ENCODE assay signal across 8 cellular contexts in the genomic region with DNA sequence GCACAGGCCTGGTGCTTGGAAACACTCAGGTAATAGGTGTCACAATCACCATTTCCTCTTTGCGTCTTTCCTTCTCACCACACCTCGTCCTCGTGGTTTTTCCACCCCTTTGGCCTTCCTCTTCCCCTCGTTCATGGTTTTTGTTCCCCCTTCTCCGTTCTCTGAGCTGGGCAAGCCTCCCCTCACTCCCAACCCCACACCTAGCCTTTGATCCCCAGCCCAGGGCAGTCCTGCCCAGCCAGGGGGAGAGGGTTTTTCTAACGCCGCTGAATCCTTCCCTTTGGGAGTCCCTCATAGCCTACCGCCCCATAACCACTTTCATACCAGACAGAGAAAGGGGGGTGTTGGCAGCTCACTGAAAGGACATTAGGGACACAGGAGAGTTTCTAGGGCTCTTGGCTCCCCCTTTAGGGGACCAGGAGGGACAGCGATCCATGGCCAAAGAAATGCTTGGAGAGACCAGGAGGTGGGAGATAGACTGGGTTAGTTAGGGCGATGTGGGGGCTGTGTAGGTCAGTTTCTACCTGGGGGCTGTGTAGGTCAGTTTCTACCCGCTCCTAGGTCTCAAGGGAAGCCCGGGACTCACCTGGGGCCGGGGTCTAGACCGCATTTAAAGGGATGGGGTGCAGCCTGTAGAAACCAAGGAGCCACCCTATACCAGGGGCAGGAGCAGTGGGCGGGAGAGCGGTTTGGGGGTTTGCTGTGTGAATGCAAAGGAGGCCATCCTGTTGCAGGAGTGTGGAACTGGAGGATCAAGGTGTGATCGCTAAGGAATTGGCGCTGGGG. TPM values are rescaled to one million over a fixed set of nuclear protein-coding genes. Genes with fewer than 3 reads are reported as not detected.
DNase-seq lines count a peak whose midpoint lies in the region; ATAC-seq and TF ChIP-seq lines count a peak whose summit lies in the region.

No MANE protein-coding gene starts in this region.

- peaks cover 2% of the 10 kb centered on the region for H3K36me3 Mint-ChIP-seq in activated CD4-positive, alpha-beta T cell treated with anti-CD3 and anti-CD28 coated beads, Interleukin-2, amount 10 ng/mL, durations not matched to agents 24 days and 14 days (ENCODE audit: low read depth)

- WGBS in esophagus squamous epithelium, 2 donors, result 11 to 13% methylated on average over 13 to 14 of the region's 18 CpGs
- WGBS in ovary, 3 donors, result 8 to 13% (median 12%) methylated on average over 18 of the region's 18 CpGs

- peak overlapping the region; percentile 80 to 95 (median 90) for H3K27ac ChIP-seq in esophagus squamous epithelium
- H3K27ac ChIP-seq in ovary, result peak overlapping the region; percentile 80 to 89

- peak overlapping the region; percentile 65 to 94 (median 74) for H3K4me3 ChIP-seq in esophagus squamous epithelium
- peak overlapping the region; percentile 84 for H3K4me3 ChIP-seq in ovary

- peaks cover 17% of the 10 kb centered on the region for H3K4me1 Mint-ChIP-seq in activated CD4-positive, alpha-beta T cell treated with anti-CD3 and anti-CD28 coated beads, Interleukin-2, amount 10 ng/mL, durations not matched to agents 24 days and 14 days

- H3K36me3 ChIP-seq in esophagus squamous epithelium (peaks cover 21 to 34% (median 25%) of the 10 kb centered on the region in 3 donors), ovary (no peaks in the 10 kb centered on the region)

- H3K4me3 Mint-ChIP-seq in activated CD4-positive, alpha-beta T cell treated with anti-CD3 and anti-CD28 coated beads, Interleukin-2, amount 10 ng/mL, durations not matched to agents 24 days and 14 days, result peak overlapping the region; percentile 70

- peaks cover 44% of the 10 kb centered on the region for H3K27me3 Mint-ChIP-seq in activated CD4-positive, alpha-beta T cell treated with anti-CD3 and anti-CD28 coated beads, Interleukin-2, amount 10 ng/mL, durations not matched to agents 24 days and 14 days

- no peaks in the 10 kb centered on the region for H3K9me3 Mint-ChIP-seq in activated CD4-positive, alpha-beta T cell treated with anti-CD3 and anti-CD28 coated beads, Interleukin-2, amount 10 ng/mL, durations not matched to agents 24 days and 14 days

- H3K27me3 ChIP-seq in esophagus squamous epithelium (peaks cover 0 to 25% (median 0%) of the 10 kb centered on the region in 4 donors), ovary (no peaks in the 10 kb centered on the region)

- no peak for ATAC-seq in HG03280 (IDR thresholded peaks at IDR 0.05; ENCODE audit: unreplicated experiment)
- no peak for ATAC-seq in GM19023 (IDR thresholded peaks at IDR 0.05; ENCODE audit: unreplicated experiment)

- TF ChIP-seq POLR2A in esophagus squamous epithelium (IDR thresholded peaks at IDR 0.05) (no peak), ovary (IDR thresholded peaks at IDR 0.05) (no peak)

- peaks cover 21 to 46% (median 24%) of the 10 kb centered on the region in 3 donors for H3K4me1 ChIP-seq in esophagus squamous epithelium
- peaks cover 14% of the 10 kb centered on the region for H3K4me1 ChIP-seq in ovary (ENCODE audit: insufficient read depth)

- intact Hi-C loops in activated CD4-positive, alpha-beta T cell treated with anti-CD3 and anti-CD28 coated beads, Interleukin-2, amount 10 ng/mL, durations not matched to agents 24 days and 14 days (cut with micrococcal nuclease), result no loop called here
- intact Hi-C loops in esophagus squamous epithelium (cut with DNase I) (no loop called here), ovary (cut with DNase I) (no loop called here)

- H3K9me3 ChIP-seq in esophagus squamous epithelium (no peaks in the 10 kb centered on the region), ovary (no peaks in the 10 kb centered on the region)

- H3K27ac Mint-ChIP-seq in activated CD4-positive, alpha-beta T cell treated with anti-CD3 and anti-CD28 coated beads, Interleukin-2, amount 10 ng/mL, durations not matched to agents 24 days and 14 days, result no peak overlapping the region

- TF ChIP-seq CTCF in esophagus squamous epithelium (IDR thresholded peaks at IDR 0.05) (peak in 1 of 6 experiments; percentile 6), ovary (IDR thresholded peaks at IDR 0.05) (peak in 1 of 3 donors; percentile 23)

- DNase-seq in activated CD4-positive, alpha-beta T cell treated with anti-CD3 and anti-CD28 coated beads, Interleukin-2, amount 10 ng/mL, durations not matched to agents 24 days and 14 days, result no peak
- no peak for DNase-seq in activated CD4-positive, alpha-beta T cell treated with anti-CD3 and anti-CD28 coated beads for 48 hours
- DNase-seq in RPMI8226 (peak; percentile 63), esophagus squamous epithelium (lab: John Stamatoyannopoulos, UW) (no peak), ovary (peak in 2 of 5 donors; percentile 41 to 44), T-helper 9 cell (no peak)

- TF ChIP-seq EP300 in ovary (IDR thresholded peaks at IDR 0.05), result no peak

RNA-seq across cellular contexts. Expression of gene EPHB4, which starts 1.4 kb away (rescaled TPM):
- 2.7 and 3.0 TPM in 2 replicates for total RNA-seq in activated CD4-positive, alpha-beta T cell treated with anti-CD3 and anti-CD28 coated beads, Interleukin-2, amount 10 ng/mL, durations not matched to agents 24 days and 14 days
- 10 to 100 TPM; 29.1 to 55.0 (median 36.5) TPM for total RNA-seq in esophagus squamous epithelium
- 100 to 1,000 TPM in 3 of 7 donors, 10 to 100 TPM in 4; 31.0 to 119 (median 89.8) TPM for total RNA-seq in ovary
- polyA plus RNA-seq in ovary, result 10 to 100 TPM; 24.4 to 38.2 TPM

RNA-seq across cellular contexts. Expression of gene SLC12A9, which starts 26.6 kb away (rescaled TPM):
- 37.3 and 41.2 TPM in 2 replicates for total RNA-seq in activated CD4-positive, alpha-beta T cell treated with anti-CD3 and anti-CD28 coated beads, Interleukin-2, amount 10 ng/mL, durations not matched to agents 24 days and 14 days
- total RNA-seq in esophagus squamous epithelium (10 to 100 TPM in 3 of 4 donors, 1 to 10 TPM in 1; 9.9 to 19.6 (median 17.3) TPM), ovary (10 to 100 TPM; 10.1 to 31.8 (median 26.9) TPM)
- 10 to 100 TPM in 1 of 2 donors, 1 to 10 TPM in 1; 4.7 to 20.9 TPM for polyA plus RNA-seq in ovary

RNA-seq across cellular contexts. Expression of gene TRIP6, which starts 41.2 kb away (rescaled TPM):
- 42.7 and 47.6 TPM in 2 replicates for total RNA-seq in activated CD4-positive, alpha-beta T cell treated with anti-CD3 and anti-CD28 coated beads, Interleukin-2, amount 10 ng/mL, durations not matched to agents 24 days and 14 days
- total RNA-seq in esophagus squamous epithelium (100 to 1,000 TPM in 2 of 4 donors, 10 to 100 TPM in 2; 81.4 to 109 (median 93.7) TPM), ovary (10 to 100 TPM; 42.9 to 98.8 (median 82.0) TPM)
- polyA plus RNA-seq in ovary, result 10 to 100 TPM; 17.3 to 72.5 TPM

RNA-seq across cellular contexts. Expression of gene SRRT, which starts 49.0 kb away (rescaled TPM):
- 300 and 318 TPM in 2 replicates for total RNA-seq in activated CD4-positive, alpha-beta T cell treated with anti-CD3 and anti-CD28 coated beads, Interleukin-2, amount 10 ng/mL, durations not matched to agents 24 days and 14 days
- 10 to 100 TPM; 53.8 to 91.0 (median 68.4) TPM for total RNA-seq in esophagus squamous epithelium
- total RNA-seq in ovary, result 100 to 1,000 TPM in 5 of 7 donors, 10 to 100 TPM in 2; 74.2 to 191 (median 149) TPM
- polyA plus RNA-seq in ovary, result 100 to 1,000 TPM in 1 of 2 donors, 10 to 100 TPM in 1; 45.8 to 111 TPM
